ENCODE assay signal across 8 cellular contexts in the genomic region with DNA sequence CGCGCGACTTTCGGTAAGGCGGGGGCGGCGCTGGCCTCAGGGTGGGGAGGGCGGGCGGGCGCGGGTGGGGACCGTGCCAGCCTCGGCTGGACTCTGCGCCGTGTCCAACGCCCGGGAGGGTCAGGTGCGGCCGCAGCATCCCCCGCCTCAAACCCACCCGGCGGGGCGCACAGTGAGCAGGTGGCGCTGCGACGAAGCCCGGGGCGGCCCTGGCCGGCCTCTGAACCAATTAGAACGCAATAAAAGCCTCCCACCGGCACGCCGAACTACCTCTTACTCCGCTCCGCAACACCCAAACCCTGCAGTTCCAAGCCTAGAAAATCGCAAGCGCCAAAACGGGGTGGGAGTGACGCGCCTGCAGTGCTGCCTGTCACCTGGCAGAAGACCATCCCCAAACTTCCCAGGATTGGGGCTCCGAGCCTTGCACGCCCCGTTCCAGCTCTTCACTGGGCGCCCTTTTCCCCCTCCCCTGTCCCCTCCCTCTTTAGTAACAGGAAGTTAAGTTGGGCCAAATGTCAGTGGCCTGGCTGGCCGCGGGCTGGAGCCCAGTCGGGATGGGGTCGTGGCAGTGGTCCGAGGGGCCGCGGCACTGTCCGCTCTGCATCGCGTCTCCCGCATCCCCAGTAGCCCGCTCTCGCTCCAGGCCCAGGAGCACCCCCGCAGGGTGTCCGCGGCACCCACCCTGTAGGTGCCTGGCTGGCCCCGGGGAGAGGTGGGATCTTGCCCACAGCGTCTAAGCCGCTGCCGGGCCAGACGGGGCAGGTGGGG. TPM values are rescaled to one million over a fixed set of nuclear protein-coding genes. Genes with fewer than 3 reads are reported as not detected.
DNase-seq lines count a peak whose midpoint lies in the region; ATAC-seq, FAIRE-seq and TF ChIP-seq lines count a peak whose summit lies in the region.

No MANE protein-coding gene starts in this region.

- H3K36me3 Mint-ChIP-seq in activated B cell treated with CpG ODN at 0.5 μM for 24 hours (ENCODE audit: low read depth) (no peaks in the 10 kb centered on the region), endodermal cell (ENCODE audit: low read depth) (no peaks in the 10 kb centered on the region)

- no peaks in the 10 kb centered on the region for H3K36me3 ChIP-seq in endodermal cell (ENCODE audit: control insufficient read depth, insufficient read depth, low read length)
- H3K36me3 ChIP-seq in muscle layer of colon (ENCODE audit: insufficient read depth, low read length) = no peaks in the 10 kb centered on the region
- no peaks in the 10 kb centered on the region for H3K36me3 ChIP-seq in urinary bladder (ENCODE audit: insufficient read depth)

- peaks cover 24% of the 10 kb centered on the region for H3K27me3 Mint-ChIP-seq in activated B cell treated with CpG ODN at 0.5 μM for 24 hours
- H3K27me3 Mint-ChIP-seq in endodermal cell (ENCODE audit: insufficient read depth) = peaks cover 74% of the 10 kb centered on the region

- POLR2A ChIA-PET in activated B cell treated with CpG ODN at 0.5 μM for 24 hours (lab: Charles Lee) = no interaction called here

- H3K4me1 Mint-ChIP-seq in activated B cell treated with CpG ODN at 0.5 μM for 24 hours = peaks cover 7% of the 10 kb centered on the region
- peaks cover 6% of the 10 kb centered on the region for H3K4me1 Mint-ChIP-seq in endodermal cell

- H3K4me1 ChIP-seq in endodermal cell (ENCODE audit: control insufficient read depth, insufficient read depth, low read length) (no peaks in the 10 kb centered on the region), muscle layer of colon (ENCODE audit: insufficient read depth, low read length) (peaks cover 26% of the 10 kb centered on the region), urinary bladder (ENCODE audit: insufficient read depth) (no peaks in the 10 kb centered on the region)

- H3K9me3 Mint-ChIP-seq in activated B cell treated with CpG ODN at 0.5 μM for 24 hours (no peaks in the 10 kb centered on the region), endodermal cell (no peaks in the 10 kb centered on the region)

- CTCF ChIA-PET in activated B cell treated with CpG ODN at 0.5 μM for 24 hours (lab: Charles Lee) = no interaction called here

- H3K9me3 ChIP-seq in endodermal cell (ENCODE audit: control insufficient read depth, low read length) (no peaks in the 10 kb centered on the region), muscle layer of colon (ENCODE audit: low read length) (no peaks in the 10 kb centered on the region)

- H3K4me3 ChIP-seq in endodermal cell (ENCODE audit: low read length) = peak overlapping the region; percentile 81
- H3K4me3 ChIP-seq in muscle layer of colon (ENCODE audit: low read depth in 1 of 2, low read length in 2 of 2) = peak overlapping the region; percentile 82 to 98
- H3K4me3 ChIP-seq in urinary bladder (ENCODE audit: low read depth, low read length) = peak overlapping the region; percentile 82

- no peak overlapping the region for H3K9ac ChIP-seq in endodermal cell (ENCODE audit: extremely low read depth, low read length, poor library complexity, severe bottlenecking)
- peak overlapping the region; percentile 65 for H3K9ac ChIP-seq in muscle layer of colon (ENCODE audit: low read length)

- no peak overlapping the region for H3K27ac Mint-ChIP-seq in activated B cell treated with CpG ODN at 0.5 μM for 24 hours
- no peak overlapping the region for H3K27ac Mint-ChIP-seq in endodermal cell

- ATAC-seq in GM21360 (IDR thresholded peaks at IDR 0.05; ENCODE audit: unreplicated experiment) (peak; percentile 22), HG03520 (IDR thresholded peaks at IDR 0.05; ENCODE audit: unreplicated experiment) (peak; percentile 36), activated B cell treated with CpG ODN at 0.5 μM for 24 hours (ENCODE audit: low read depth) (peak; percentile 5)

- H3K4me3 Mint-ChIP-seq in activated B cell treated with CpG ODN at 0.5 μM for 24 hours (peak overlapping the region; percentile 76), endodermal cell (peak overlapping the region; percentile 55)

- WGBS in endodermal cell (ENCODE audit: insufficient coverage in 1 of 2, insufficient read length in 1 of 2), 2 experiments = 2 to 4% methylated on average over 12 to 65 of the region's 65 CpGs
- WGBS in urinary bladder = 4% methylated on average over 65 of the region's 65 CpGs

- H3K27me3 ChIP-seq in endodermal cell (ENCODE audit: control insufficient read depth, insufficient read depth, low read length, poor library complexity, severe bottlenecking) (peaks cover 76% of the 10 kb centered on the region), muscle layer of colon (ENCODE audit: control insufficient read depth in 1 of 2, insufficient read depth in 2 of 2, low read length in 2 of 2) (no peaks in the 10 kb centered on the region)

- intact Hi-C loops in activated B cell treated with CpG ODN at 0.5 μM for 24 hours (cut with micrococcal nuclease) = no loop called here

- DNase-seq in Daoy (ENCODE audit: low read depth) = peak; percentile 38
- no peak for DNase-seq in activated B cell treated with CpG ODN at 0.5 μM for 24 hours
- peak; percentile 81 for DNase-seq in endodermal cell
- DNase-seq in GM19239 (ENCODE audit: insufficient read length, low spot score) = no peak

- FAIRE-seq in GM19239 (lab: Jason Lieb, UNC) = no peak

- H3K27ac ChIP-seq in endodermal cell (ENCODE audit: low read depth, low read length) = no peak overlapping the region
- H3K27ac ChIP-seq in muscle layer of colon (ENCODE audit: low read depth, low read length) = peak overlapping the region; percentile 89
- H3K27ac ChIP-seq in urinary bladder (ENCODE audit: low read depth) = peak overlapping the region; percentile 68

- TF ChIP-seq CTCF in activated B cell treated with CpG ODN at 0.5 μM for 24 hours (IDR thresholded peaks at IDR 0.05) (no peak), endodermal cell (conservative IDR thresholded peaks at IDR 0.05) (no peak)

RNA-seq across cellular contexts. Expression of gene MICAL2, which starts 0.5 kb away (rescaled TPM):
- total RNA-seq in Daoy (2014; rRNA removed; shearing (Covaris generic)) = 135 and 178 TPM in 2 replicates
- 0.27 and 0.64 TPM in 2 replicates for total RNA-seq in activated B cell treated with CpG ODN at 0.5 μM for 24 hours
- total RNA-seq in endodermal cell = 1 to 10 TPM; 1.5 to 1.9 TPM
- polyA plus RNA-seq in endodermal cell (2013, experiment 1 of 2) = 2.2 TPM
- polyA plus RNA-seq in endodermal cell (2013, experiment 2 of 2) = 3.8 TPM
- total RNA-seq in urinary bladder = 42.5 TPM
- polyA plus RNA-seq in urinary bladder = 44.1 TPM

Comparison
In these comparisons a context has a peak if more than half of its experiments do, and no peak if none do; other contexts are left out.
1. DNase-seq: peak in Daoy (single experiment) and endodermal cell (single experiment); none in activated B cell treated with CpG ODN at 0.5 μM for 24 hours (single experiment) and GM19239 (single experiment).
2. RNA of gene MICAL2, which starts 0.5 kb away (total RNA-seq): 135 to 178 TPM in Daoy and 42.5 TPM in urinary bladder (single experiment); 1.5 to 1.9 TPM in endodermal cell and 0.27 to 0.64 TPM in activated B cell treated with CpG ODN at 0.5 μM for 24 hours; every median in the first group is over 10 times any median in the second.
3. Peak in every context shown above with its lines, with median percentiles within 50 percentile points of each other: ATAC-seq and H3K4me3 ChIP-seq.